Comparison of ENCODE assay signal across 8 cellular contexts in the genomic region with DNA sequence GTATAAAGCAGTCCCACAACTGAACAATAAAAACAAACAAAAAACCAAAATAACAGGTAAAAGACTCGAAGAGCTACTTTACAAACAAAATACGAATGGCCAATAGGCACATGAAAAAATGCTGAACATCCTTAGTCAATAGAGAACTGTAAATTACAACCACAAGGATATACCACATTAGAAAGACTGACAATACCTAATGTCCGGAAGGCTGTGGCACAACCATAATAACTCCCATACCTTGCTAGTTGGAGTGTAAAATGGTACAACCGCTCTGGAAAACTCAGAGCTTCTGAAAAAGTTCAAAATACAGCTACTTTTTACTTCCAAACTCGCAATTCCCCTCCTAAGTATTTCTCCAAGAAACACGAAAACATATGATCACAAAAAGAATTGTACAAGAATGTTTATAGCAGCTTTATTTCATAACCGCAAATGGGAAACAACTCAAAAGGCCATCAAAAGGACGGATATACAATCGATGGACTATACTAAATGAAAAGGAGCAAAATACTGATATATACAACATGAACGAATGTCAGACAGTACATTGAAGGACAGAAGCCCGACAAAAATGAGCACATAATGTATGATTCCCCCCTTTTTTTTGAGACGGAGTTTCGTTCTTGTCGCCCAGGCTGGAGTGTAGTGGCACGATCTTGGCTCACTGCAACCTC. TPM values are rescaled to one million over a fixed set of nuclear protein-coding genes. Genes with fewer than 3 reads are reported as not detected.
DNase-seq lines count a peak whose midpoint lies in the region; ATAC-seq, FAIRE-seq and TF ChIP-seq lines count a peak whose summit lies in the region.

No MANE protein-coding gene starts in this region.

- no peak for TF ChIP-seq POLR2A in HCT116 (IDR thresholded peaks at IDR 0.05; ENCODE audit: borderline replicate concordance, extremely low read depth, insufficient read depth, insufficient read length)

- H3K27ac Mint-ChIP-seq in WTC11: peak overlapping the region; percentile 100
- H3K27ac Mint-ChIP-seq in glutamatergic neuron (ENCODE audit: unreplicated experiment): peak overlapping the region; percentile 100

- H3K36me3 ChIP-seq in HCT116 (ENCODE audit: control insufficient read depth in 1 of 2, insufficient read depth in 2 of 2, low read length in 2 of 2): no peaks in the 10 kb centered on the region
- H3K36me3 ChIP-seq in small intestine (ENCODE audit: control insufficient read depth in 2 of 2, insufficient read depth in 2 of 2, low read length in 2 of 2): no peaks in the 10 kb centered on the region

- peak overlapping the region; percentile 89 for H3K27ac ChIP-seq in HCT116 (ENCODE audit: low read depth, low read length)
- H3K27ac ChIP-seq in small intestine (ENCODE audit: low read depth in 1 of 2, low read length in 1 of 2): peak overlapping the region; percentile 79 to 99

- CTCF ChIA-PET in HCT116 (lab: Charles Lee): no interaction called here
- CTCF ChIA-PET in WTC11 (lab: Charles Lee): interaction anchor here (0.8 to 7.0 kb wide), 8 partner anchors 18 to 123 kb away, joined by 3 to 120 read pairs (median 42); a partner anchor contains a TSS

- H2AFZ ChIP-seq in HCT116 (ENCODE audit: low read depth, low read length, poor library complexity, severe bottlenecking): no peak overlapping the region

- no TSS peak for BruUV-seq in HCT116 (replicated peaks; lab: Mats Ljungman, UMichigan)

- no peak for FAIRE-seq in small intestine (lab: Jason Lieb, UNC)

- no peaks in the 10 kb centered on the region for H4K20me1 ChIP-seq in HCT116 (ENCODE audit: insufficient read depth)

- peaks cover 67% of the 10 kb centered on the region for H3K79me2 ChIP-seq in HCT116 (ENCODE audit: insufficient read depth, low read length)

- H3K9me3 Mint-ChIP-seq in WTC11 (no peaks in the 10 kb centered on the region), glutamatergic neuron (ENCODE audit: unreplicated experiment) (peaks cover 9% of the 10 kb centered on the region)

- RAD21 ChIA-PET in HCT116 (lab: Charles Lee; ENCODE audit: low non-redundant PET in 1 of 2, low total read pairs in 2 of 2, uncharacterized antibody in 2 of 2, unreplicated experiment in 2 of 2): no interaction called here

- TF ChIP-seq CTCF in HCT116 (IDR thresholded peaks at IDR 0.05 in 2 of 3, conservative IDR thresholded peaks at IDR 0.05 in 1 of 3; ENCODE audit: borderline replicate concordance in 1 of 3, insufficient read depth in 1 of 3, low read depth in 2 of 3, low read length in 2 of 3): no peak
- TF ChIP-seq CTCF in WTC11 (IDR thresholded peaks at IDR 0.05): no peak
- TF ChIP-seq CTCF in glutamatergic neuron (IDR thresholded peaks at IDR 0.05; ENCODE audit: partially characterized antibody, unreplicated experiment): no peak

- no peak for TF ChIP-seq RAD21 in HCT116 (IDR thresholded peaks at IDR 0.05; ENCODE audit: low read depth)

- H3K9me2 ChIP-seq in HCT116 (ENCODE audit: insufficient read depth): no peaks in the 10 kb centered on the region

- peak overlapping the region; percentile 88 for H3K4me2 ChIP-seq in HCT116 (ENCODE audit: low read length)

- no peak for ATAC-seq in HCT116
- no peak for ATAC-seq in WTC11
- no peak for ATAC-seq in HG02678 (IDR thresholded peaks at IDR 0.05; ENCODE audit: unreplicated experiment)
- ATAC-seq in GM21825 (IDR thresholded peaks at IDR 0.05; ENCODE audit: unreplicated experiment): no peak

- H3K9me3 ChIP-seq in HCT116 (ENCODE audit: control insufficient read depth in 1 of 2, insufficient read depth in 1 of 2, low read depth in 1 of 2, low read length in 2 of 2) (no peaks in the 10 kb centered on the region), small intestine (ENCODE audit: control insufficient read depth, low read depth) (no peaks in the 10 kb centered on the region)

- DNase-seq in HCT116 (ENCODE audit: low read depth, low spot score): no peak
- no peak for DNase-seq in WTC11 (ENCODE audit: low spot score)
- DNase-seq in glutamatergic neuron: no peak
- peak; percentile 14 for DNase-seq in small intestine
- DNase-seq in anterior cingulate cortex (lab: John Stamatoyannopoulos, UW): no peak
- no peak for DNase-seq in NCI-H2107 treated with DMSO at 0.1 percent for 48 hours (lab: John Stamatoyannopoulos, UW; ENCODE audit: unreplicated experiment)

- H3K36me3 Mint-ChIP-seq in WTC11 (peaks cover 15% of the 10 kb centered on the region), glutamatergic neuron (ENCODE audit: unreplicated experiment) (no peaks in the 10 kb centered on the region)

- H3K9ac ChIP-seq in HCT116 (ENCODE audit: low read length): peak overlapping the region; percentile 98

- no peaks in the 10 kb centered on the region for H3K27me3 ChIP-seq in HCT116 (ENCODE audit: insufficient read depth, low read length)
- H3K27me3 ChIP-seq in small intestine (ENCODE audit: control insufficient read depth in 2 of 2, insufficient read depth in 2 of 2, low read length in 2 of 2): no peaks in the 10 kb centered on the region

- WGBS in small intestine, 3 donors: 13 to 40% (median 18%) methylated on average over 15 of the region's 15 CpGs

- no peaks in the 10 kb centered on the region for H3K27me3 Mint-ChIP-seq in WTC11 (ENCODE audit: low read depth)
- peaks cover 14% of the 10 kb centered on the region for H3K27me3 Mint-ChIP-seq in glutamatergic neuron (ENCODE audit: unreplicated experiment)

- POLR2A ChIA-PET in HCT116 (lab: Charles Lee) (interaction anchor here (1.3 kb wide), 1 partner anchor 28 kb away, joined by 5 read pairs; no protein-coding TSS in a partner anchor), WTC11 (lab: Charles Lee) (interaction anchor here (1.2 to 5.9 kb wide), 6 partner anchors 13 to 111 kb away, joined by 4 to 80 read pairs (median 34); a partner anchor contains a TSS)

- H3K4me3 ChIP-seq in HCT116 (replicated peaks in 1 of 2; ENCODE audit: low read depth in 1 of 2, low read length in 2 of 2) (peak overlapping the region; percentile 86 to 100), small intestine (ENCODE audit: low read depth in 1 of 2, low read length in 2 of 2) (peak overlapping the region; percentile 72 to 74)

- intact Hi-C loops in HCT116 (cut with micrococcal nuclease): loop anchor here (5.0 kb wide), 3 partner anchors 173 to 638 kb away; no protein-coding TSS in a partner anchor

- H3K4me1 Mint-ChIP-seq in WTC11 (peaks cover 32% of the 10 kb centered on the region), glutamatergic neuron (ENCODE audit: low read depth, unreplicated experiment) (peaks cover 6% of the 10 kb centered on the region)

- peak overlapping the region; percentile 88 for H3K4me3 Mint-ChIP-seq in WTC11
- H3K4me3 Mint-ChIP-seq in glutamatergic neuron (ENCODE audit: unreplicated experiment): peak overlapping the region; percentile 98

- H3K4me1 ChIP-seq in HCT116 (ENCODE audit: control insufficient read depth in 1 of 2, insufficient read depth in 2 of 2, low read length in 2 of 2): peaks cover 21 to 26% of the 10 kb centered on the region in 2 experiments
- H3K4me1 ChIP-seq in small intestine (ENCODE audit: control insufficient read depth in 2 of 2, insufficient read depth in 1 of 2, low read depth in 1 of 2, low read length in 1 of 2): peaks cover 3 to 5% of the 10 kb centered on the region in 2 donors

TF ChIP-seq in HCT116, 20 proteins besides CTCF, POLR2A, EP300 and RAD21 (continues in another document):
- TF ChIP-seq SP1 (IDR thresholded peaks at IDR 0.05; ENCODE audit: low read depth) (no peak), EGR1 (IDR thresholded peaks at IDR 0.05; ENCODE audit: low read depth) (no peak), FOSL1 (IDR thresholded peaks at IDR 0.05; ENCODE audit: low read depth) (no peak), ZNF274 (IDR thresholded peaks at IDR 0.05; ENCODE audit: low read depth, low read length) (no peak), JUND (IDR thresholded peaks at IDR 0.05) (no peak)
- TF ChIP-seq, protein P1, sequence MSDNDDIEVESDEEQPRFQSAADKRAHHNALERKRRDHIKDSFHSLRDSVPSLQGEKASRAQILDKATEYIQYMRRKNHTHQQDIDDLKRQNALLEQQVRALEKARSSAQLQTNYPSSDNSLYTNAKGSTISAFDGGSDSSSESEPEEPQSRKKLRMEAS (IDR thresholded peaks at IDR 0.05): no peak

TF ChIP-seq in WTC11, 78 proteins besides CTCF, POLR2A, EP300 and RAD21 (continues in another document):
- TF ChIP-seq, protein P2, sequence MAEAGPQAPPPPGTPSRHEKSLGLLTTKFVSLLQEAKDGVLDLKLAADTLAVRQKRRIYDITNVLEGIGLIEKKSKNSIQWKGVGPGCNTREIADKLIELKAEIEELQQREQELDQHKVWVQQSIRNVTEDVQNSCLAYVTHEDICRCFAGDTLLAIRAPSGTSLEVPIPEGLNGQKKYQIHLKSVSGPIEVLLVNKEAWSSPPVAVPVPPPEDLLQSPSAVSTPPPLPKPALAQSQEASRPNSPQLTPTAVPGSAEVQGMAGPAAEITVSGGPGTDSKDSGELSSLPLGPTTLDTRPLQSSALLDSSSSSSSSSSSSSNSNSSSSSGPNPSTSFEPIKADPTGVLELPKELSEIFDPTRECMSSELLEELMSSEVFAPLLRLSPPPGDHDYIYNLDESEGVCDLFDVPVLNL (CRISPR knock-in tag; IDR thresholded peaks at IDR 0.05; ENCODE audit: borderline replicate concordance, low read depth): no peak

RNA-seq across cellular contexts. Expression of a gene that starts 2.3 kb away (rescaled TPM):
- 110 TPM for total RNA-seq in HCT116 (2021; ENCODE audit: unreplicated experiment)
- 87.5 and 101 TPM in 2 replicates for polyA plus RNA-seq in HCT116 (2012)
- 173 to 179 TPM (median 176 TPM) in 3 replicates for total RNA-seq in WTC11 (2021)
- total RNA-seq in glutamatergic neuron (ENCODE audit: unreplicated experiment): 38.2 TPM
- polyA plus RNA-seq in small intestine: 10 to 100 TPM in 1 of 3 donors, 1 to 10 TPM in 2; 8.7 to 42.6 (median 10.0) TPM

RNA-seq across cellular contexts. Expression of a gene that starts 3.3 kb away (rescaled TPM):
- 28.8 TPM for total RNA-seq in HCT116 (2021; ENCODE audit: unreplicated experiment)
- 25.0 and 27.2 TPM in 2 replicates for polyA plus RNA-seq in HCT116 (2012)
- 35.5 to 37.3 TPM (median 37.2 TPM) in 3 replicates for total RNA-seq in WTC11 (2021)
- total RNA-seq in glutamatergic neuron (ENCODE audit: unreplicated experiment): 19.5 TPM
- polyA plus RNA-seq in small intestine: 10 to 100 TPM; 10.8 to 17.7 (median 11.5) TPM

RNA-seq across cellular contexts. Expression of a gene that starts 20.0 kb away (rescaled TPM):
- total RNA-seq in HCT116 (2021; ENCODE audit: unreplicated experiment) (0.07 TPM), WTC11 (2021) (14.3 to 14.7 TPM (median 14.5 TPM) in 3 replicates), glutamatergic neuron (ENCODE audit: unreplicated experiment) (17.9 TPM)
- 0.12 TPM in 1 of 2 replicates, not detected in the other for polyA plus RNA-seq in HCT116 (2012)
- 1 to 10 TPM in 1 of 3 donors, not detected in 2; 1.1 TPM for polyA plus RNA-seq in small intestine

RNA-seq across cellular contexts. Expression of a gene that starts 32.5 kb away (rescaled TPM):
- total RNA-seq in HCT116 (2021; ENCODE audit: unreplicated experiment) (2.0 TPM), WTC11 (2021) (0.17 to 0.34 TPM (median 0.27 TPM) in 3 replicates), glutamatergic neuron (ENCODE audit: unreplicated experiment) (0.07 TPM)
- 0.91 and 1.4 TPM in 2 replicates for polyA plus RNA-seq in HCT116 (2012)
- polyA plus RNA-seq in small intestine: under 1 TPM in 1 of 3 donors, not detected in 2; 0.09 TPM

RNA-seq across cellular contexts. Expression of a gene that starts 34.3 kb away (rescaled TPM):
- total RNA-seq in HCT116 (2021; ENCODE audit: unreplicated experiment) (not detected), WTC11 (2021) (29.1 to 37.5 TPM (median 35.9 TPM) in 3 replicates), glutamatergic neuron (ENCODE audit: unreplicated experiment) (11.3 TPM)
- not detected in 2 replicates for polyA plus RNA-seq in HCT116 (2012)
- 1 to 10 TPM in 1 of 3 donors, not detected in 2; 1.1 TPM for polyA plus RNA-seq in small intestine

Comparison
In these comparisons a context has a peak if more than half of its experiments do, and no peak if none do; other contexts are left out.
1. RNA of a gene that starts 20.0 kb away (total RNA-seq): 17.9 TPM in glutamatergic neuron (single experiment) and 14.3 to 14.7 TPM in WTC11; 0.07 TPM in HCT116 (single experiment); every median in the first group is over 10 times any median in the second.